ENCODE assay signal across 8 cellular contexts in genomic region chr3:72847282-72847681, GRCh38.
DNase-seq lines count a peak whose midpoint lies in the region; ATAC-seq, FAIRE-seq and TF ChIP-seq lines count a peak whose summit lies in the region.

No MANE protein-coding gene starts in this region.

- H3K4me1 ChIP-seq in mucosa of rectum (ENCODE audit: control insufficient read depth in 2 of 2, insufficient read depth in 2 of 2, low read length in 2 of 2), result peaks cover 11 to 17% of the 10 kb centered on the region in 2 donors

- no peak for ATAC-seq in HG02759 (IDR thresholded peaks at IDR 0.05; ENCODE audit: unreplicated experiment)

- intact Hi-C loops in posterior cingulate gyrus (cut with DNase I), result loop anchor here (5.0 kb wide), 2 partner anchors 40 to 150 kb away; partner anchors contain the start of genes GXYLT2 and PPP4R2

- H3K27me3 ChIP-seq in brain microvascular endothelial cell (replicated peaks) (no peaks in the 10 kb centered on the region), mucosa of rectum (ENCODE audit: control insufficient read depth in 2 of 2, insufficient read depth in 2 of 2, low read length in 2 of 2) (no peaks in the 10 kb centered on the region)

- POLR2A ChIA-PET in AG04449 (lab: Yijun Ruan, JAX), result no interaction called here

- H3K36me3 ChIP-seq in brain microvascular endothelial cell (replicated peaks) (no peaks in the 10 kb centered on the region), mucosa of rectum (ENCODE audit: control insufficient read depth in 2 of 2, insufficient read depth in 2 of 2, low read length in 2 of 2) (no peaks in the 10 kb centered on the region)

- H3K9ac ChIP-seq in mucosa of rectum (ENCODE audit: low read depth in 1 of 2, low read length in 2 of 2), result peak overlapping the region; percentile 70 to 80

- DNase-seq in AG04449 (ENCODE audit: low read depth, low spot score), result no peak
- DNase-seq in HTR-8/SVneo (ENCODE audit: insufficient read length, low spot score), result no peak
- DNase-seq in brain microvascular endothelial cell, result no peak
- DNase-seq in posterior cingulate gyrus, result no peak
- no peak for DNase-seq in NCI-H345 (lab: John Stamatoyannopoulos, UW)
- no peak for DNase-seq in kidney tubule cell (ENCODE audit: low spot score)

- H3K4me3 ChIP-seq in AG04449 (ENCODE audit: low read depth, low read length) (peak overlapping the region; percentile 94), brain microvascular endothelial cell (ENCODE audit: low read depth, low read length) (peak overlapping the region; percentile 96), mucosa of rectum (ENCODE audit: low read length in 2 of 2) (peak overlapping the region; percentile 85 to 99)

- TF ChIP-seq CTCF in AG04449 (IDR thresholded peaks at IDR 0.05; ENCODE audit: insufficient read depth, low read length, missing control alignments) (no peak), brain microvascular endothelial cell (IDR thresholded peaks at IDR 0.05; ENCODE audit: low read depth, low read length, missing control alignments) (no peak)

- FAIRE-seq in HTR-8/SVneo (lab: Jason Lieb, UNC), result peak; percentile 40

- H3K9me3 ChIP-seq in mucosa of rectum (ENCODE audit: control insufficient read depth in 2 of 2, low read length in 2 of 2), result no peaks in the 10 kb centered on the region

- in situ Hi-C loops in brain microvascular endothelial cell (cut with HindIII; ENCODE audit: low pct_ligation_motif_present, low sequenced_read_pairs), result no loop called here

- CTCF ChIA-PET in AG04449 (lab: Yijun Ruan, JAX), result interaction anchor here (1.5 to 6.0 kb wide), 4 partner anchors 25 to 1118 kb away, joined by 7 to 135 read pairs (median 37); no protein-coding TSS in a partner anchor

- no peak overlapping the region for H3K27ac ChIP-seq in brain microvascular endothelial cell
- no peak overlapping the region for H3K27ac ChIP-seq in mucosa of rectum (ENCODE audit: low read depth in 2 of 2, low read length in 2 of 2)
